9 cellular contexts compared by ENCODE assay signal in genomic region chr1:7667625-7668218, GRCh38.
DNase-seq lines count a peak whose midpoint lies in the region; ATAC-seq, FAIRE-seq and TF ChIP-seq lines count a peak whose summit lies in the region.
"Had no signal": no experiment of that assay in that cellular context is flagged by ENCODE, and none has a peak within 500 bp of the region (broad histone marks: within the 10 kb centered on the region; RNA-seq: fewer than 3 reads in every experiment).

No MANE protein-coding gene starts in this region.

- H3K9me3 ChIP-seq in colonic mucosa: no peaks in the 10 kb centered on the region
- H3K9me3 ChIP-seq in HepG2 (ENCODE audit: low read length): no peaks in the 10 kb centered on the region

- H3K27ac Mint-ChIP-seq in activated CD4-positive, alpha-beta T cell treated with anti-CD3 and anti-CD28 coated beads, Interleukin-2, amount 10 ng/mL, durations not matched to agents 7 days and 5 days: no peak overlapping the region

- ATAC-seq in HepG2: peak; percentile 78
- ATAC-seq in HG02885 (IDR thresholded peaks at IDR 0.05; ENCODE audit: poor library complexity, unreplicated experiment): no peak

- H2AFZ ChIP-seq in HepG2 (ENCODE audit: low read length): no peak overlapping the region

- TF ChIP-seq POLR2A in HepG2 (IDR thresholded peaks at IDR 0.05; ENCODE audit: insufficient read depth in 1 of 2, low read depth in 2 of 2, low read length in 2 of 2): no peak

- CTCF ChIA-PET in activated CD4-positive, alpha-beta T cell treated with anti-CD3 and anti-CD28 coated beads, Interleukin-2, amount 10 ng/mL, durations not matched to agents 7 days and 5 days (lab: Charles Lee): interaction anchor here (0.6 to 4.4 kb wide), 11 partner anchors 8 to 949 kb away, joined by 3 to 45 read pairs (median 5); partner anchors contain the start of gene TNFRSF9
- CTCF ChIA-PET in HepG2 (lab: Yijun Ruan, JAX; ENCODE audit: low intra/inter-chr PET ratio, low total read pairs): interaction anchor here (0.8 to 9.2 kb wide), 4 partner anchors 85 to 235 kb away, joined by 4 to 226 read pairs (median 8); no protein-coding TSS in a partner anchor

- no peaks in the 10 kb centered on the region for H3K36me3 ChIP-seq in colonic mucosa
- H3K36me3 ChIP-seq in HepG2 (replicated peaks in 1 of 2; ENCODE audit: control insufficient read depth in 1 of 2, insufficient read depth in 2 of 2, low read length in 2 of 2): no peaks in the 10 kb centered on the region

- H3K4me3 Mint-ChIP-seq in activated CD4-positive, alpha-beta T cell treated with anti-CD3 and anti-CD28 coated beads, Interleukin-2, amount 10 ng/mL, durations not matched to agents 7 days and 5 days: no peak overlapping the region
- H3K4me3 Mint-ChIP-seq: IgD-negative memory B cell had no signal

- FAIRE-seq in HepG2 (lab: Jason Lieb, UNC): peak; percentile 79

- no peaks in the 10 kb centered on the region for H3K9me3 Mint-ChIP-seq in activated CD4-positive, alpha-beta T cell treated with anti-CD3 and anti-CD28 coated beads, Interleukin-2, amount 10 ng/mL, durations not matched to agents 7 days and 5 days
- H3K9me3 Mint-ChIP-seq: IgD-negative memory B cell had no signal

- H3K4me3 ChIP-seq in colonic mucosa: no peak overlapping the region
- H3K4me3 ChIP-seq in HepG2 (replicated peaks in 1 of 3; ENCODE audit: insufficient read depth in 1 of 3, low read depth in 2 of 3, low read length in 3 of 3): no peak overlapping the region

- intact Hi-C loops in colonic mucosa (cut with DNase I): loop anchor here (2.0 to 5.0 kb wide), 2 partner anchors 85 to 235 kb away; no protein-coding TSS in a partner anchor
- intact Hi-C loops in HepG2 (cut with micrococcal nuclease; ENCODE audit: unreplicated experiment): loop anchor here (1.0 to 5.0 kb wide), 3 partner anchors 35 to 189 kb away; no protein-coding TSS in a partner anchor

- TF ChIP-seq CTCF in colonic mucosa (IDR thresholded peaks at IDR 0.05): peak; percentile 99
- TF ChIP-seq CTCF in HepG2 (CRISPR knock-in tag; IDR thresholded peaks at IDR 0.05): peak; percentile 100

- H3K9ac ChIP-seq in colonic mucosa (ENCODE audit: low read depth in 2 of 2, low read length in 2 of 2): no peak overlapping the region
- H3K9ac ChIP-seq in HepG2 (ENCODE audit: insufficient read depth, low read depth, low read length): no peak overlapping the region

- no peaks in the 10 kb centered on the region for H3K79me2 ChIP-seq in HepG2 (ENCODE audit: insufficient read depth, low read length)

- H3K27me3 Mint-ChIP-seq in activated CD4-positive, alpha-beta T cell treated with anti-CD3 and anti-CD28 coated beads, Interleukin-2, amount 10 ng/mL, durations not matched to agents 7 days and 5 days: no peaks in the 10 kb centered on the region

- TF ChIP-seq EP300 in HepG2 (IDR thresholded peaks at IDR 0.05; ENCODE audit: low read depth in 2 of 2, low read length in 2 of 2) (no peak), HepG2 (CRISPR knock-in tag; IDR thresholded peaks at IDR 0.05; ENCODE audit: borderline replicate concordance) (no peak)

- no peaks in the 10 kb centered on the region for H4K20me1 ChIP-seq in HepG2 (ENCODE audit: insufficient read depth, low read length)

- DNase-seq in CD1c-positive myeloid dendritic cell (ENCODE audit: extremely low spot score): peak; percentile 86
- peak; percentile 67 for DNase-seq in GOT3 (lab: John Stamatoyannopoulos, UW)
- peak; percentile 83 to 91 for DNase-seq in NCI-H446 (lab: John Stamatoyannopoulos, UW)
- DNase-seq in activated CD4-positive, alpha-beta T cell treated with anti-CD3 and anti-CD28 coated beads, Interleukin-2, amount 10 ng/mL, durations not matched to agents 7 days and 5 days: peak; percentile 80
- DNase-seq in colonic mucosa: peak; percentile 90
- DNase-seq in HepG2 (ENCODE audit: low spot score): peak; percentile 67
- peak; percentile 88 for DNase-seq in stimulated activated CD4-positive, alpha-beta T cell treated with anti-CD3 and anti-CD28 coated beads, Interleukin-4, amount 100 ng/mL, for 24 hours

- H3K27ac ChIP-seq in colonic mucosa (no peak overlapping the region), HepG2 (ENCODE audit: extremely low read length, insufficient read depth, low read length) (no peak overlapping the region)

- H3K27me3 ChIP-seq in colonic mucosa (no peaks in the 10 kb centered on the region), HepG2 (ENCODE audit: control insufficient read depth in 1 of 2, insufficient read depth in 2 of 2, low read length in 2 of 2) (peaks cover 2 to 11% of the 10 kb centered on the region in 2 experiments; a peak in 3 of 5 replicates)

- no peak overlapping the region for H3K4me2 ChIP-seq in HepG2 (ENCODE audit: low read depth, low read length)

- no peaks in the 10 kb centered on the region for H3K4me1 Mint-ChIP-seq in activated CD4-positive, alpha-beta T cell treated with anti-CD3 and anti-CD28 coated beads, Interleukin-2, amount 10 ng/mL, durations not matched to agents 7 days and 5 days

- BruUV-seq in HepG2 (replicated peaks; lab: Mats Ljungman, UMichigan): no TSS peak

- peak; percentile 100 for TF ChIP-seq RAD21 in HepG2 (CRISPR knock-in tag; IDR thresholded peaks at IDR 0.05)

- H3K4me1 ChIP-seq in colonic mucosa: no peaks in the 10 kb centered on the region
- peaks cover 28% of the 10 kb centered on the region for H3K4me1 ChIP-seq in HepG2 (ENCODE audit: insufficient read depth, low read length)

- POLR2A ChIA-PET in activated CD4-positive, alpha-beta T cell treated with anti-CD3 and anti-CD28 coated beads, Interleukin-2, amount 10 ng/mL, durations not matched to agents 7 days and 5 days (lab: Charles Lee): no interaction called here
- POLR2A ChIA-PET in HepG2 (lab: Yijun Ruan, JAX): interaction anchor here (1.7 to 1.8 kb wide), 2 partner anchors 84 to 88 kb away, joined by 5 to 7 read pairs; no protein-coding TSS in a partner anchor

- in situ Hi-C loops in HepG2 (cut with HindIII; ENCODE audit: extremely low pct_ligation_motif_present, low pct_unique_long_range_greater_than_20kb): loop anchor here (25.0 kb wide), 1 partner anchor 195 kb away; the partner anchor contains the start of gene UTS2

- H3K36me3 Mint-ChIP-seq in activated CD4-positive, alpha-beta T cell treated with anti-CD3 and anti-CD28 coated beads, Interleukin-2, amount 10 ng/mL, durations not matched to agents 7 days and 5 days (ENCODE audit: low read depth): no peaks in the 10 kb centered on the region
- H3K36me3 Mint-ChIP-seq: IgD-negative memory B cell had no signal

- WGBS in HepG2 (ENCODE audit: low lambda C conversion rate): 42% methylated on average over 4 of the region's 11 CpGs

TF ChIP-seq in HepG2, 621 proteins besides CTCF, POLR2A, EP300 and RAD21 (continues in another document):
- no peak for TF ChIP-seq ZNF274 (CRISPR knock-in tag; IDR thresholded peaks at IDR 0.05)
- TF ChIP-seq ZBTB25 (CRISPR knock-in tag; IDR thresholded peaks at IDR 0.05): peak; percentile 55; the same call in 1 of the 2 replicates
- TF ChIP-seq HNRNPL (IDR thresholded peaks at IDR 0.05; ENCODE audit: low read depth, low read length): 0 out of 2 replicates have a peak, but pooled peaks have one; percentile 30
- TF ChIP-seq KAT8 (CRISPR knock-in tag; IDR thresholded peaks at IDR 0.05): peak; percentile 44; the same call in 1 of the 2 replicates
- TF ChIP-seq ARHGAP35 (CRISPR knock-in tag; IDR thresholded peaks at IDR 0.05; ENCODE audit: borderline replicate concordance): no peak
- TF ChIP-seq HNRNPLL (IDR thresholded peaks at IDR 0.05; ENCODE audit: low read depth, low read length, poor library complexity, severe bottlenecking): peak; percentile 40
- 0 out of 2 replicates have a peak, but pooled peaks have one; percentile 43 for TF ChIP-seq ZSCAN31 (CRISPR knock-in tag; IDR thresholded peaks at IDR 0.05; ENCODE audit: low read depth)
- peak; percentile 15; the same call in 1 of the 2 replicates for TF ChIP-seq FOXA3 (CRISPR knock-in tag; IDR thresholded peaks at IDR 0.05)
- no peak for TF ChIP-seq GMEB2 (CRISPR knock-in tag; IDR thresholded peaks at IDR 0.05; ENCODE audit: low read depth)
- TF ChIP-seq ZNF124 (CRISPR knock-in tag; IDR thresholded peaks at IDR 0.05): 0 out of 2 replicates have a peak, but pooled peaks have one; percentile 64
- peak; percentile 46; the same call in 1 of the 2 replicates for TF ChIP-seq KDM4B (CRISPR knock-in tag; IDR thresholded peaks at IDR 0.05)
- TF ChIP-seq PHF8 (CRISPR knock-in tag; IDR thresholded peaks at IDR 0.05): peak; percentile 29; the same call in 1 of the 2 replicates
- TF ChIP-seq ZNF792 (CRISPR knock-in tag; IDR thresholded peaks at IDR 0.05): no peak
- peak; percentile 43; the same call in 1 of the 2 replicates for TF ChIP-seq ZKSCAN8 (CRISPR knock-in tag; IDR thresholded peaks at IDR 0.05; ENCODE audit: borderline replicate concordance)
- TF ChIP-seq GATAD2A (CRISPR knock-in tag; IDR thresholded peaks at IDR 0.05): peak; percentile 58
- TF ChIP-seq HIVEP1 (CRISPR knock-in tag; IDR thresholded peaks at IDR 0.05): 0 out of 2 replicates have a peak, but pooled peaks have one; percentile 21
- no peak for TF ChIP-seq JUNB (CRISPR knock-in tag; IDR thresholded peaks at IDR 0.05; ENCODE audit: borderline replicate concordance)
- peak in 1 of 2 experiments; percentile 68; a peak in 1 of 4 replicates for TF ChIP-seq KLF16 (CRISPR knock-in tag; IDR thresholded peaks at IDR 0.05)
- peak; percentile 25; the same call in 1 of the 2 replicates for TF ChIP-seq RARA (CRISPR knock-in tag; IDR thresholded peaks at IDR 0.05)
- TF ChIP-seq MTA1 (CRISPR knock-in tag; IDR thresholded peaks at IDR 0.05; ENCODE audit: borderline replicate concordance): no peak
